7 cellular contexts compared by ENCODE assay signal in genomic region chr1:145956361-145956760, GRCh38. TPM values are rescaled to one million over a fixed set of nuclear protein-coding genes. Genes with fewer than 3 reads are reported as not detected.
A peak's percentile ranks its signal among the peaks of the same experiment; 100 is the strongest.
DNase-seq lines count a peak whose midpoint lies in the region; ATAC-seq and TF ChIP-seq lines count a peak whose summit lies in the region.

No MANE protein-coding gene starts in this region.

- H3K36me3 Mint-ChIP-seq in HFFc6 (ENCODE audit: low read depth) (peaks cover 17% of the 10 kb centered on the region), immature natural killer cell (no peaks in the 10 kb centered on the region)
- peaks cover 16% of the 10 kb centered on the region for H3K36me3 Mint-ChIP-seq in activated T-helper 1 cell treated with anti-CD3 and anti-CD28 coated beads, Interleukin-12 subunit alpha, Interleukin-12 subunit beta, Interleukin-2, Interleukin-4 antibody, amounts not matched to agents 30 ng/mL and 10 ng/mL and 1 ng/mL, durations not matched to agents 14 hours and 24 hours and 36 hours (ENCODE audit: low read depth)

- ATAC-seq in stimulated activated naive CD8-positive, alpha-beta T cell treated with anti-CD3 and anti-CD28 coated beads, Interleukin-15, amount 100 ng/mL, for 72 hours: no peak
- no peak for ATAC-seq in GM19328 (IDR thresholded peaks at IDR 0.05; ENCODE audit: unreplicated experiment)

- no peaks in the 10 kb centered on the region for H3K27me3 Mint-ChIP-seq in HFFc6 (ENCODE audit: insufficient read depth)
- H3K27me3 Mint-ChIP-seq in activated T-helper 1 cell treated with anti-CD3 and anti-CD28 coated beads, Interleukin-12 subunit alpha, Interleukin-12 subunit beta, Interleukin-2, Interleukin-4 antibody, amounts not matched to agents 30 ng/mL and 10 ng/mL and 1 ng/mL, durations not matched to agents 14 hours and 24 hours and 36 hours (ENCODE audit: insufficient read depth): no peaks in the 10 kb centered on the region
- H3K27me3 Mint-ChIP-seq in immature natural killer cell (ENCODE audit: low read depth in 3 of 3): peaks cover 2 to 5% (median 5%) of the 10 kb centered on the region in 3 donors
- H3K27me3 Mint-ChIP-seq in stimulated activated naive CD8-positive, alpha-beta T cell treated with anti-CD3 and anti-CD28 coated beads, Interleukin-15, amount 100 ng/mL, for 72 hours: no peaks in the 10 kb centered on the region

- DNase-seq in HFFc6: no peak
- DNase-seq in activated T-helper 1 cell treated with anti-CD3 and anti-CD28 coated beads, Interleukin-12 subunit alpha, Interleukin-12 subunit beta, Interleukin-2, Interleukin-4 antibody, amounts not matched to agents 30 ng/mL and 10 ng/mL and 1 ng/mL, durations not matched to agents 14 hours and 24 hours and 36 hours (ENCODE audit: low spot score): no peak
- DNase-seq in immature natural killer cell: no peak
- no peak for DNase-seq in stimulated activated naive CD8-positive, alpha-beta T cell treated with anti-CD3 and anti-CD28 coated beads, Interleukin-15, amount 100 ng/mL, for 72 hours
- DNase-seq in medulla oblongata (ENCODE audit: extremely low spot score): no peak
- no peak for DNase-seq in activated effector memory CD4-positive, alpha-beta T cell treated with anti-CD3 and anti-CD28 coated beads, Interleukin-2, amount 50 U/mL, for 16 hours

- H3K4me1 Mint-ChIP-seq in HFFc6 (ENCODE audit: low read depth) (peaks cover 79% of the 10 kb centered on the region), immature natural killer cell (peaks cover 78 to 80% of the 10 kb centered on the region in 2 donors)
- H3K4me1 Mint-ChIP-seq in activated T-helper 1 cell treated with anti-CD3 and anti-CD28 coated beads, Interleukin-12 subunit alpha, Interleukin-12 subunit beta, Interleukin-2, Interleukin-4 antibody, amounts not matched to agents 30 ng/mL and 10 ng/mL and 1 ng/mL, durations not matched to agents 14 hours and 24 hours and 36 hours (ENCODE audit: low read depth): peaks cover 65% of the 10 kb centered on the region
- H3K4me1 Mint-ChIP-seq in stimulated activated naive CD8-positive, alpha-beta T cell treated with anti-CD3 and anti-CD28 coated beads, Interleukin-15, amount 100 ng/mL, for 72 hours: peaks cover 71% of the 10 kb centered on the region

- H3K9me3 Mint-ChIP-seq in HFFc6: no peaks in the 10 kb centered on the region
- no peaks in the 10 kb centered on the region for H3K9me3 Mint-ChIP-seq in activated T-helper 1 cell treated with anti-CD3 and anti-CD28 coated beads, Interleukin-12 subunit alpha, Interleukin-12 subunit beta, Interleukin-2, Interleukin-4 antibody, amounts not matched to agents 30 ng/mL and 10 ng/mL and 1 ng/mL, durations not matched to agents 14 hours and 24 hours and 36 hours
- H3K9me3 Mint-ChIP-seq in immature natural killer cell: no peaks in the 10 kb centered on the region
- no peaks in the 10 kb centered on the region for H3K9me3 Mint-ChIP-seq in stimulated activated naive CD8-positive, alpha-beta T cell treated with anti-CD3 and anti-CD28 coated beads, Interleukin-15, amount 100 ng/mL, for 72 hours

- no peak for TF ChIP-seq CTCF in HFFc6 (IDR thresholded peaks at IDR 0.05)

- H3K4me3 Mint-ChIP-seq in HFFc6 (peak overlapping the region; percentile 90), immature natural killer cell (peak overlapping the region; percentile 88 to 98 (median 95))
- peak overlapping the region; percentile 93 for H3K4me3 Mint-ChIP-seq in activated T-helper 1 cell treated with anti-CD3 and anti-CD28 coated beads, Interleukin-12 subunit alpha, Interleukin-12 subunit beta, Interleukin-2, Interleukin-4 antibody, amounts not matched to agents 30 ng/mL and 10 ng/mL and 1 ng/mL, durations not matched to agents 14 hours and 24 hours and 36 hours
- H3K4me3 Mint-ChIP-seq in stimulated activated naive CD8-positive, alpha-beta T cell treated with anti-CD3 and anti-CD28 coated beads, Interleukin-15, amount 100 ng/mL, for 72 hours: peak overlapping the region; percentile 85 to 94

- intact Hi-C loops in activated T-helper 1 cell treated with anti-CD3 and anti-CD28 coated beads, Interleukin-12 subunit alpha, Interleukin-12 subunit beta, Interleukin-2, Interleukin-4 antibody, amounts not matched to agents 30 ng/mL and 10 ng/mL and 1 ng/mL, durations not matched to agents 14 hours and 24 hours and 36 hours (cut with micrococcal nuclease): no loop called here

- peak overlapping the region; percentile 81 for H3K27ac Mint-ChIP-seq in HFFc6
- H3K27ac Mint-ChIP-seq in activated T-helper 1 cell treated with anti-CD3 and anti-CD28 coated beads, Interleukin-12 subunit alpha, Interleukin-12 subunit beta, Interleukin-2, Interleukin-4 antibody, amounts not matched to agents 30 ng/mL and 10 ng/mL and 1 ng/mL, durations not matched to agents 14 hours and 24 hours and 36 hours: peak overlapping the region; percentile 93
- H3K27ac Mint-ChIP-seq in immature natural killer cell: peak overlapping the region; percentile 86 to 96 (median 94)
- peak overlapping the region in 1 of 2 donors; percentile 94 for H3K27ac Mint-ChIP-seq in stimulated activated naive CD8-positive, alpha-beta T cell treated with anti-CD3 and anti-CD28 coated beads, Interleukin-15, amount 100 ng/mL, for 72 hours

RNA-seq across cellular contexts. Expression of gene LIX1L, which starts 1.5 kb away (rescaled TPM):
- total RNA-seq in HFFc6 (2021; fragmentation: NEBNext Ultra II Directional; extraction: Animal tissue kit (Norgen Biotek cat#: 25700)): 10 to 100 TPM; 51.0 to 59.6 (median 56.1) TPM
- total RNA-seq in activated T-helper 1 cell treated with anti-CD3 and anti-CD28 coated beads, Interleukin-12 subunit alpha, Interleukin-12 subunit beta, Interleukin-2, Interleukin-4 antibody, amounts not matched to agents 30 ng/mL and 10 ng/mL and 1 ng/mL, durations not matched to agents 14 hours and 24 hours and 36 hours: 30.3 and 32.2 TPM in 2 replicates
- 10 to 100 TPM; 17.9 to 28.0 (median 20.7) TPM for polyA plus RNA-seq in immature natural killer cell

RNA-seq across cellular contexts. Expression of gene ANKRD34A, which starts 8.0 kb away (rescaled TPM):
- 10 to 100 TPM in 3 of 6 experiments, 1 to 10 TPM in 3; 8.1 to 14.9 (median 10.2) TPM for total RNA-seq in HFFc6 (2021; fragmentation: NEBNext Ultra II Directional; extraction: Animal tissue kit (Norgen Biotek cat#: 25700))
- 4.8 and 5.1 TPM in 2 replicates for total RNA-seq in activated T-helper 1 cell treated with anti-CD3 and anti-CD28 coated beads, Interleukin-12 subunit alpha, Interleukin-12 subunit beta, Interleukin-2, Interleukin-4 antibody, amounts not matched to agents 30 ng/mL and 10 ng/mL and 1 ng/mL, durations not matched to agents 14 hours and 24 hours and 36 hours
- under 1 TPM in 2 of 3 donors, not detected in 1; 0.11 to 0.55 TPM for polyA plus RNA-seq in immature natural killer cell

RNA-seq across cellular contexts. Expression of gene POLR3GL, which starts 8.1 kb away (rescaled TPM):
- 10 to 100 TPM; 23.5 to 29.3 (median 26.2) TPM for total RNA-seq in HFFc6 (2021; fragmentation: NEBNext Ultra II Directional; extraction: Animal tissue kit (Norgen Biotek cat#: 25700))
- 10.6 and 11.6 TPM in 2 replicates for total RNA-seq in activated T-helper 1 cell treated with anti-CD3 and anti-CD28 coated beads, Interleukin-12 subunit alpha, Interleukin-12 subunit beta, Interleukin-2, Interleukin-4 antibody, amounts not matched to agents 30 ng/mL and 10 ng/mL and 1 ng/mL, durations not matched to agents 14 hours and 24 hours and 36 hours
- polyA plus RNA-seq in immature natural killer cell: 100 to 1,000 TPM; 112 to 207 (median 119) TPM

RNA-seq across cellular contexts. Expression of gene RBM8A, which starts 29.1 kb away (rescaled TPM):
- 100 to 1,000 TPM; 135 to 166 (median 157) TPM for total RNA-seq in HFFc6 (2021; fragmentation: NEBNext Ultra II Directional; extraction: Animal tissue kit (Norgen Biotek cat#: 25700))
- 331 and 354 TPM in 2 replicates for total RNA-seq in activated T-helper 1 cell treated with anti-CD3 and anti-CD28 coated beads, Interleukin-12 subunit alpha, Interleukin-12 subunit beta, Interleukin-2, Interleukin-4 antibody, amounts not matched to agents 30 ng/mL and 10 ng/mL and 1 ng/mL, durations not matched to agents 14 hours and 24 hours and 36 hours
- 100 to 1,000 TPM; 175 to 256 (median 194) TPM for polyA plus RNA-seq in immature natural killer cell

RNA-seq across cellular contexts. Expression of gene PEX11B, which starts 37.8 kb away (rescaled TPM):
- 10 to 100 TPM; 30.3 to 41.1 (median 35.6) TPM for total RNA-seq in HFFc6 (2021; fragmentation: NEBNext Ultra II Directional; extraction: Animal tissue kit (Norgen Biotek cat#: 25700))
- 30.6 and 31.2 TPM in 2 replicates for total RNA-seq in activated T-helper 1 cell treated with anti-CD3 and anti-CD28 coated beads, Interleukin-12 subunit alpha, Interleukin-12 subunit beta, Interleukin-2, Interleukin-4 antibody, amounts not matched to agents 30 ng/mL and 10 ng/mL and 1 ng/mL, durations not matched to agents 14 hours and 24 hours and 36 hours
- 10 to 100 TPM; 40.2 to 73.0 (median 56.9) TPM for polyA plus RNA-seq in immature natural killer cell
